ENCODE assay signal across 9 cellular contexts in the genomic region with DNA sequence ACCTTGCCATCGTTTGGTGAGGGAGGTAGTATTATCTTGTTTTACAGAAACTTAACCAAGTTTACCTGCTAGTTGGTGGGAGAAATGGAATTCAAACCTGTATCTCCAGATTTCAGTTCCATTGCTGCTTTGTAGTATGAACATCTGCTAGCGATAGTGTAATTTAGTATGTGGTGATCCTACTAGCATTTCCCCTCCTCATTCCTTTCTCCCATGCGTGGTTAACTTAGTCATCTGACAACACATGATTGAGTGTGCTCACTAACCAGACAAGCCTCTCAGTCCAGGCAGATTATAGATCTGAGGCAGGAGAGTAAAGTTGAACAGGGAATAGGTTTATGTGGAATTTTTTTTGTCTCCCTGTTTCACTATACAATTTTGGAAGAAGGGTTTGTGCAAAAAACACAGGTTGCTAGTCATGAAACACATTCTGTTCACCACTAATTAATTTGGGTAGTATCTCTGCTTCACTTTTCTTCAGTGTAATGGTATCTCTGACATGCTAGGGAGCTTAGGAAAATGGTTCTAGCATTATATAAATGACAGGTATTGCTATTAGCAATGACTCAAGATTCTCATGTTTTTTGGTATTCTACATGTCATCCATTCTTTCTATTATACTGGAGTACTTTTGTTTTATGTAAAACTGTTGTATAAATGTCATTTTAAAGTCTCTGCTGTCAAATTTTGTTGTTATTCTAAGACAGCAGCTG. TPM values are rescaled to one million over a fixed set of nuclear protein-coding genes. Genes with fewer than 3 reads are reported as not detected.
DNase-seq lines count a peak whose midpoint lies in the region; ATAC-seq and TF ChIP-seq lines count a peak whose summit lies in the region.
"Had no signal": no experiment of that assay in that cellular context is flagged by ENCODE, and none has a peak within 500 bp of the region (broad histone marks: within the 10 kb centered on the region; RNA-seq: fewer than 3 reads in every experiment).

No MANE protein-coding gene starts in this region.

- CTCF ChIA-PET in activated CD4-positive, alpha-beta T cell treated with anti-CD3 and anti-CD28 coated beads, Interleukin-2, amount 10 ng/mL, durations not matched to agents 7 days and 5 days (lab: Charles Lee) = interaction anchor here (0.8 kb wide), 1 partner anchor 14 kb away, joined by 3 read pairs; no protein-coding TSS in a partner anchor
- CTCF ChIA-PET in SK-N-SH (lab: Yijun Ruan, JAX) = interaction anchor here (0.6 to 9.1 kb wide), 4 partner anchors 10 to 74 kb away, joined by 3 to 65 read pairs (median 4); no protein-coding TSS in a partner anchor
- CTCF ChIA-PET in OCI-LY7 (lab: Charles Lee; ENCODE audit: unreplicated experiment) = no interaction called here

- peaks cover 80% of the 10 kb centered on the region for H3K79me2 ChIP-seq in SK-N-SH (ENCODE audit: insufficient read depth)
- peaks cover 62% of the 10 kb centered on the region for H3K79me2 ChIP-seq in OCI-LY7 (ENCODE audit: insufficient read depth, low read depth, low read length)

- H3K4me1 ChIP-seq in SK-N-SH (ENCODE audit: control insufficient read depth in 1 of 2, insufficient read depth in 2 of 2, low read depth in 1 of 2, low read length in 1 of 2) = peaks cover 0 to 23% of the 10 kb centered on the region in 2 experiments; a peak in 3 of 4 replicates
- H3K4me1 ChIP-seq in foreskin keratinocyte = peaks cover 20% of the 10 kb centered on the region
- H3K4me1 ChIP-seq in OCI-LY7 (ENCODE audit: insufficient read depth, low read length, poor library complexity, severe bottlenecking) = peaks cover 12% of the 10 kb centered on the region

- H3K4me3 Mint-ChIP-seq in activated CD4-positive, alpha-beta T cell treated with anti-CD3 and anti-CD28 coated beads, Interleukin-2, amount 10 ng/mL, durations not matched to agents 24 days and 14 days = no peak overlapping the region
- H3K4me3 Mint-ChIP-seq in activated CD4-positive, alpha-beta T cell treated with anti-CD3 and anti-CD28 coated beads, Interleukin-2, amount 10 ng/mL, durations not matched to agents 7 days and 5 days = no peak overlapping the region

- no peaks in the 10 kb centered on the region for H3K27me3 ChIP-seq in SK-N-SH (ENCODE audit: insufficient read depth)
- H3K27me3 ChIP-seq in foreskin keratinocyte = no peaks in the 10 kb centered on the region

- peaks cover 19% of the 10 kb centered on the region for H3F3A ChIP-seq in SK-N-SH (replicated peaks; ENCODE audit: insufficient read depth)

- H3K27ac ChIP-seq in SK-N-SH (ENCODE audit: low read depth in 2 of 2, low read length in 1 of 2) (peak overlapping the region in 1 of 2 experiments; percentile 66; a peak in 2 of 4 replicates), foreskin keratinocyte (peak overlapping the region; percentile 39), OCI-LY7 (ENCODE audit: low read depth, low read length, poor library complexity, severe bottlenecking) (no peak overlapping the region)
- H3K27ac ChIP-seq: C4-2B had no signal

- WGBS in SK-N-SH (ENCODE audit: low lambda C conversion rate) = 14% methylated on average over 3 of the region's 3 CpGs

- no peaks in the 10 kb centered on the region for H3K9me3 Mint-ChIP-seq in activated CD4-positive, alpha-beta T cell treated with anti-CD3 and anti-CD28 coated beads, Interleukin-2, amount 10 ng/mL, durations not matched to agents 24 days and 14 days
- H3K9me3 Mint-ChIP-seq in activated CD4-positive, alpha-beta T cell treated with anti-CD3 and anti-CD28 coated beads, Interleukin-2, amount 10 ng/mL, durations not matched to agents 7 days and 5 days = no peaks in the 10 kb centered on the region

- H3K4me2 ChIP-seq in SK-N-SH = peak overlapping the region; percentile 18
- H3K4me2 ChIP-seq in OCI-LY7 (ENCODE audit: low read length) = no peak overlapping the region

- H4K20me1 ChIP-seq in SK-N-SH (ENCODE audit: insufficient read depth) = peaks cover 44% of the 10 kb centered on the region
- H4K20me1 ChIP-seq in OCI-LY7 (ENCODE audit: insufficient read depth, low read length) = peaks cover 22% of the 10 kb centered on the region; the same call in 1 of the 2 replicates

- intact Hi-C loops in activated CD4-positive, alpha-beta T cell treated with anti-CD3 and anti-CD28 coated beads, Interleukin-2, amount 10 ng/mL, durations not matched to agents 24 days and 14 days (cut with micrococcal nuclease) = no loop called here
- intact Hi-C loops in OCI-LY7 (cut with micrococcal nuclease; ENCODE audit: unreplicated experiment) = no loop called here

- no peak overlapping the region for H2AFZ ChIP-seq in SK-N-SH (ENCODE audit: low read depth)
- no peak overlapping the region for H2AFZ ChIP-seq in OCI-LY7 (ENCODE audit: low read length)

- DNase-seq in activated CD4-positive, alpha-beta T cell treated with anti-CD3 and anti-CD28 coated beads, Interleukin-2, amount 10 ng/mL, durations not matched to agents 24 days and 14 days = no peak
- no peak for DNase-seq in activated CD4-positive, alpha-beta T cell treated with anti-CD3 and anti-CD28 coated beads, Interleukin-2, amount 10 ng/mL, durations not matched to agents 7 days and 5 days
- DNase-seq in SK-N-SH = no peak
- DNase-seq in foreskin keratinocyte = peak; percentile 85 to 93
- peak; percentile 82 for DNase-seq in stromal cell of bone marrow (ENCODE audit: low read depth)
- no peak for DNase-seq in OCI-LY7 (ENCODE audit: low spot score)
- DNase-seq in activated CD4-positive, alpha-beta T cell treated with anti-CD3 and anti-CD28 coated beads, Interleukin-2, amount 50 U/mL, for 4 hours = no peak
- DNase-seq in HUDEP-2 (lab: John Stamatoyannopoulos, UW; ENCODE audit: unreplicated experiment in 76 of 76) = no peak

- no peak for TF ChIP-seq RAD21 in SK-N-SH (IDR thresholded peaks at IDR 0.05; ENCODE audit: low read length)

- no peaks in the 10 kb centered on the region for H3K9me2 ChIP-seq in SK-N-SH
- H3K9me2 ChIP-seq in OCI-LY7 (ENCODE audit: insufficient read depth, low read length) = no peaks in the 10 kb centered on the region

- POLR2A ChIA-PET in activated CD4-positive, alpha-beta T cell treated with anti-CD3 and anti-CD28 coated beads, Interleukin-2, amount 10 ng/mL, durations not matched to agents 7 days and 5 days (lab: Charles Lee) = no interaction called here
- POLR2A ChIA-PET in SK-N-SH (lab: Yijun Ruan, JAX) = no interaction called here
- POLR2A ChIA-PET in OCI-LY7 (lab: Charles Lee) = interaction anchor here (0.6 to 1.3 kb wide), 2 partner anchors 12 to 699 kb away, joined by 3 to 4 read pairs; no protein-coding TSS in a partner anchor

- H3K4me3 ChIP-seq in SK-N-SH (ENCODE audit: low read depth in 2 of 2, low read length in 1 of 2) (no peak overlapping the region; a peak in 1 of 4 replicates), OCI-LY7 (ENCODE audit: low read depth, low read length, poor library complexity, severe bottlenecking) (no peak overlapping the region)

- no peaks in the 10 kb centered on the region for H3K9me3 ChIP-seq in SK-N-SH
- H3K9me3 ChIP-seq in OCI-LY7 (ENCODE audit: low read length) = no peaks in the 10 kb centered on the region

- ATAC-seq in foreskin keratinocyte = peak; percentile 99

- peak overlapping the region; percentile 18 for H3K27ac Mint-ChIP-seq in activated CD4-positive, alpha-beta T cell treated with anti-CD3 and anti-CD28 coated beads, Interleukin-2, amount 10 ng/mL, durations not matched to agents 24 days and 14 days
- H3K27ac Mint-ChIP-seq in activated CD4-positive, alpha-beta T cell treated with anti-CD3 and anti-CD28 coated beads, Interleukin-2, amount 10 ng/mL, durations not matched to agents 7 days and 5 days = no peak overlapping the region

- no peak overlapping the region for H3K9ac ChIP-seq in SK-N-SH

- H3K27me3 Mint-ChIP-seq in activated CD4-positive, alpha-beta T cell treated with anti-CD3 and anti-CD28 coated beads, Interleukin-2, amount 10 ng/mL, durations not matched to agents 24 days and 14 days = no peaks in the 10 kb centered on the region
- no peaks in the 10 kb centered on the region for H3K27me3 Mint-ChIP-seq in activated CD4-positive, alpha-beta T cell treated with anti-CD3 and anti-CD28 coated beads, Interleukin-2, amount 10 ng/mL, durations not matched to agents 7 days and 5 days

- peak in 1 of 2 experiments; percentile 77; a peak in 2 of 4 replicates for TF ChIP-seq EP300 in SK-N-SH (IDR thresholded peaks at IDR 0.05; ENCODE audit: borderline replicate concordance in 1 of 2, low read depth in 1 of 2, low read length in 1 of 2)

- H3K4me1 Mint-ChIP-seq in activated CD4-positive, alpha-beta T cell treated with anti-CD3 and anti-CD28 coated beads, Interleukin-2, amount 10 ng/mL, durations not matched to agents 24 days and 14 days = peaks cover 52% of the 10 kb centered on the region
- peaks cover 41% of the 10 kb centered on the region for H3K4me1 Mint-ChIP-seq in activated CD4-positive, alpha-beta T cell treated with anti-CD3 and anti-CD28 coated beads, Interleukin-2, amount 10 ng/mL, durations not matched to agents 7 days and 5 days

- H3K36me3 ChIP-seq in SK-N-SH (replicated peaks in 1 of 2; ENCODE audit: control insufficient read depth in 1 of 2, insufficient read depth in 2 of 2, low read length in 1 of 2) (no peaks in the 10 kb centered on the region), OCI-LY7 (ENCODE audit: insufficient read depth, low read length) (no peaks in the 10 kb centered on the region)

- no peak for TF ChIP-seq CTCF in SK-N-SH (IDR thresholded peaks at IDR 0.05)
- no peak for TF ChIP-seq CTCF in foreskin keratinocyte (conservative IDR thresholded peaks at IDR 0.05)
- no peak for TF ChIP-seq CTCF in OCI-LY7 (conservative IDR thresholded peaks at IDR 0.05; ENCODE audit: low read length)

- no TSS peak for BruUV-seq in OCI-LY7 (replicated peaks; lab: Mats Ljungman, UMichigan)

- peaks cover 28% of the 10 kb centered on the region for H3K36me3 Mint-ChIP-seq in activated CD4-positive, alpha-beta T cell treated with anti-CD3 and anti-CD28 coated beads, Interleukin-2, amount 10 ng/mL, durations not matched to agents 24 days and 14 days (ENCODE audit: low read depth)
- peaks cover 8% of the 10 kb centered on the region for H3K36me3 Mint-ChIP-seq in activated CD4-positive, alpha-beta T cell treated with anti-CD3 and anti-CD28 coated beads, Interleukin-2, amount 10 ng/mL, durations not matched to agents 7 days and 5 days (ENCODE audit: low read depth)

TF ChIP-seq in SK-N-SH, 30 proteins besides CTCF, POLR2A, EP300 and RAD21 (continues in another document):
- peak; percentile 89 for TF ChIP-seq JUND (IDR thresholded peaks at IDR 0.05)
- peak; percentile 85; the same call in 1 of the 2 replicates for TF ChIP-seq FOSL2 (IDR thresholded peaks at IDR 0.05; ENCODE audit: borderline replicate concordance, low read depth)

RNA-seq across cellular contexts. Expression of a gene that starts 21.7 kb away (rescaled TPM):
- 539 and 547 TPM in 2 replicates for total RNA-seq in activated CD4-positive, alpha-beta T cell treated with anti-CD3 and anti-CD28 coated beads, Interleukin-2, amount 10 ng/mL, durations not matched to agents 24 days and 14 days
- total RNA-seq in activated CD4-positive, alpha-beta T cell treated with anti-CD3 and anti-CD28 coated beads, Interleukin-2, amount 10 ng/mL, durations not matched to agents 7 days and 5 days = 10 to 100 TPM; 66.4 to 74.9 TPM
- polyA plus RNA-seq in SK-N-SH (2012; rRNA removed) (13.8 and 16.4 TPM in 2 replicates), foreskin keratinocyte (14.3 and 14.7 TPM in 2 replicates)
- 14.2 and 16.3 TPM in 2 replicates for polyA plus RNA-seq in SK-N-SH (2012; cell fraction: cytosol; rRNA removed)
- 29.8 and 46.5 TPM in 2 replicates for polyA plus RNA-seq in SK-N-SH (2012; cell fraction: nucleus; rRNA removed)
- total RNA-seq in foreskin keratinocyte (29.3 and 31.5 TPM in 2 replicates), OCI-LY7 (2022) (61.1 and 61.4 TPM in 2 replicates)
- 33.2 and 39.9 TPM in 2 replicates for total RNA-seq in OCI-LY7 (2014; rRNA removed; shearing (Covaris generic))

Comparison
In these comparisons a context has a peak if more than half of its experiments do, and no peak if none do; other contexts are left out.
1. DNase-seq: peak in foreskin keratinocyte (2 of 2) and stromal cell of bone marrow (single experiment); none in activated CD4-positive, alpha-beta T cell treated with anti-CD3 and anti-CD28 coated beads, Interleukin-2, amount 10 ng/mL, durations not matched to agents 24 days and 14 days (single experiment), activated CD4-positive, alpha-beta T cell treated with anti-CD3 and anti-CD28 coated beads, Interleukin-2, amount 10 ng/mL, durations not matched to agents 7 days and 5 days (single experiment), SK-N-SH (single experiment), OCI-LY7 (single experiment), activated CD4-positive, alpha-beta T cell treated with anti-CD3 and anti-CD28 coated beads, Interleukin-2, amount 50 U/mL, for 4 hours (0 of 2) and HUDEP-2 (0 of 76).